In the genomic region with DNA sequence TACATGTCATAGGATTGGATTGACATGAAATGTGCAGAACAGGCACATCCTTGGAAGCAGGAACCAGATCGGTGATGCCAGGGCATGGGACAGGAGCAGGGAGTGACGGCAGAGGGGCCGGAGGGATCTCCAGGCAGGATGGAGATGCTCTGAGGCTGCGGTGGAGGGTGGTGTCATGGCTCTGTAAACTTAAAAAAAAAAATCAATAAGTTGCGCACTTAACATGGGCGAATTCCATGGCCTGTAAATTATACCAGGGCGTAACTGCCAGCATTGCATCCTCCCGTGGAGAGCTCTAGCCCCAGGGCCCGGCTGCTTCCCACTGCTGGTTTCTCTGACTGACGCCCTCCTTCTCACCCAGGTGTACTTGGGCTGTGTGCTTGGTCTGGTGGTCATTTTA, we compare ENCODE assay signal across 1 cellular context.
TF ChIP-seq lines count a peak whose summit lies in the region.

No MANE protein-coding gene starts in this region.

TF ChIP-seq in HepG2, 621 proteins besides CTCF, POLR2A, EP300 and RAD21 (continued from another document):
- TF ChIP-seq, protein P1, sequence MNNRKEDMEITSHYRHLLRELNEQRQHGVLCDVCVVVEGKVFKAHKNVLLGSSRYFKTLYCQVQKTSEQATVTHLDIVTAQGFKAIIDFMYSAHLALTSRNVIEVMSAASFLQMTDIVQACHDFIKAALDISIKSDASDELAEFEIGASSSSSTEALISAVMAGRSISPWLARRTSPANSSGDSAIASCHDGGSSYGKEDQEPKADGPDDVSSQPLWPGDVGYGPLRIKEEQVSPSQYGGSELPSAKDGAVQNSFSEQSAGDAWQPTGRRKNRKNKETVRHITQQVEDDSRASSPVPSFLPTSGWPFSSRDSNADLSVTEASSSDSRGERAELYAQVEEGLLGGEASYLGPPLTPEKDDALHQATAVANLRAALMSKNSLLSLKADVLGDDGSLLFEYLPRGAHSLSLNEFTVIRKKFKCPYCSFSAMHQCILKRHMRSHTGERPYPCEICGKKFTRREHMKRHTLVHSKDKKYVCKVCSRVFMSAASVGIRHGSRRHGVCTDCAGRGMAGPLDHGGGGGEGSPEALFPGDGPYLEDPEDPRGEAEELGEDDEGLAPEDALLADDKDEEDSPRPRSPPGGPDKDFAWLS (CRISPR knock-in tag; IDR thresholded peaks at IDR 0.05; ENCODE audit: borderline replicate concordance), result no peak
- TF ChIP-seq, protein P2, sequence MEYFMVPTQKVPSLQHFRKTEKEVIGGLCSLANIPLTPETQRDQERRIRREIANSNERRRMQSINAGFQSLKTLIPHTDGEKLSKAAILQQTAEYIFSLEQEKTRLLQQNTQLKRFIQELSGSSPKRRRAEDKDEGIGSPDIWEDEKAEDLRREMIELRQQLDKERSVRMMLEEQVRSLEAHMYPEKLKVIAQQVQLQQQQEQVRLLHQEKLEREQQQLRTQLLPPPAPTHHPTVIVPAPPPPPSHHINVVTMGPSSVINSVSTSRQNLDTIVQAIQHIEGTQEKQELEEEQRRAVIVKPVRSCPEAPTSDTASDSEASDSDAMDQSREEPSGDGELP (IDR thresholded peaks at IDR 0.05; ENCODE audit: borderline replicate concordance, low read depth), result no peak
- TF ChIP-seq HNRNPK (IDR thresholded peaks at IDR 0.05; ENCODE audit: low read depth, low read length, poor library complexity, severe bottlenecking) (no peak), HMG20B (CRISPR knock-in tag; conservative IDR thresholded peaks at IDR 0.05) (no peak)
- TF ChIP-seq, protein P3, sequence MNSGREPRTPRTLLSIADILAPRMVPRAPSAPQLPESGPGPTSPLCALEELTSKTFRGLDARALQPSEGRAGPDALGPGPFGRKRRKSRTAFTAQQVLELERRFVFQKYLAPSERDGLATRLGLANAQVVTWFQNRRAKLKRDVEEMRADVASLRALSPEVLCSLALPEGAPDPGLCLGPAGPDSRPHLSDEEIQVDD (CRISPR knock-in tag; IDR thresholded peaks at IDR 0.05; ENCODE audit: borderline replicate concordance), result no peak
- TF ChIP-seq, protein P4, sequence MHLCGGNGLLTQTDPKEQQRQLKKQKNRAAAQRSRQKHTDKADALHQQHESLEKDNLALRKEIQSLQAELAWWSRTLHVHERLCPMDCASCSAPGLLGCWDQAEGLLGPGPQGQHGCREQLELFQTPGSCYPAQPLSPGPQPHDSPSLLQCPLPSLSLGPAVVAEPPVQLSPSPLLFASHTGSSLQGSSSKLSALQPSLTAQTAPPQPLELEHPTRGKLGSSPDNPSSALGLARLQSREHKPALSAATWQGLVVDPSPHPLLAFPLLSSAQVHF (CRISPR knock-in tag; IDR thresholded peaks at IDR 0.05), result no peak
